1 cellular context compared by ENCODE assay signal in the genomic region with DNA sequence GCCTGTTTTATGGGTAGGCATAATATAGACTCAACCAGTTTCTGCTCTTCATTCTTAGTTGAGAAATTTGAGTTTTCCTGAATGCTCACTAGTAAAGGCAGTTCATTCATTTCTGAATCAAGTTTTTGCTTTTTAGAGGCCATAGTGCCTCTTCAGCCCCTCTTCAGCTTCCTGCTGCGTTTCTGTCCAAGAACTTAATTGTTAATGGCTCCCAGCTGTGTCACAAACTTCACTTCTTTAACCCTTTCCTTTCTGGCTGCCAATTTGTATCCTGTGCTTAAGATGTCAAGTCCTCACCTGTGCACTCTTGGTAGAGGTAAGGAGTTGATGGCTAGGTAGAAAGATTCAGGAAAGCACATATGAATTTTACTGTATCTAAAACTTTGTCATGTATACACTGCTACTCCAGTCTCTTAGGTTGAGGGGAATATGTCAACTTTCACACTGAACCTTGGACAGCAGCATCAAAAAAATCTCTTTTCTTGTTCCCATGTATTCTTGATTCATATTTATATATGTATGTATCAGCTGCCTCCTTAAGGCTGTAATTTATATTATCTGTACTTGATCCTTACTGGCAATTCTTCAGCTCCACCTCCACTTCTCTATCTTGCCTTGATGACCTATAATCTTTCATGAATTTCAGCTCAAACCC.
TF ChIP-seq lines count a peak whose summit lies in the region.

No MANE protein-coding gene starts in this region.

TF ChIP-seq in HEK293, 187 proteins besides CTCF, POLR2A, EP300 and RAD21 (continued from another document):
- TF ChIP-seq, protein P1, sequence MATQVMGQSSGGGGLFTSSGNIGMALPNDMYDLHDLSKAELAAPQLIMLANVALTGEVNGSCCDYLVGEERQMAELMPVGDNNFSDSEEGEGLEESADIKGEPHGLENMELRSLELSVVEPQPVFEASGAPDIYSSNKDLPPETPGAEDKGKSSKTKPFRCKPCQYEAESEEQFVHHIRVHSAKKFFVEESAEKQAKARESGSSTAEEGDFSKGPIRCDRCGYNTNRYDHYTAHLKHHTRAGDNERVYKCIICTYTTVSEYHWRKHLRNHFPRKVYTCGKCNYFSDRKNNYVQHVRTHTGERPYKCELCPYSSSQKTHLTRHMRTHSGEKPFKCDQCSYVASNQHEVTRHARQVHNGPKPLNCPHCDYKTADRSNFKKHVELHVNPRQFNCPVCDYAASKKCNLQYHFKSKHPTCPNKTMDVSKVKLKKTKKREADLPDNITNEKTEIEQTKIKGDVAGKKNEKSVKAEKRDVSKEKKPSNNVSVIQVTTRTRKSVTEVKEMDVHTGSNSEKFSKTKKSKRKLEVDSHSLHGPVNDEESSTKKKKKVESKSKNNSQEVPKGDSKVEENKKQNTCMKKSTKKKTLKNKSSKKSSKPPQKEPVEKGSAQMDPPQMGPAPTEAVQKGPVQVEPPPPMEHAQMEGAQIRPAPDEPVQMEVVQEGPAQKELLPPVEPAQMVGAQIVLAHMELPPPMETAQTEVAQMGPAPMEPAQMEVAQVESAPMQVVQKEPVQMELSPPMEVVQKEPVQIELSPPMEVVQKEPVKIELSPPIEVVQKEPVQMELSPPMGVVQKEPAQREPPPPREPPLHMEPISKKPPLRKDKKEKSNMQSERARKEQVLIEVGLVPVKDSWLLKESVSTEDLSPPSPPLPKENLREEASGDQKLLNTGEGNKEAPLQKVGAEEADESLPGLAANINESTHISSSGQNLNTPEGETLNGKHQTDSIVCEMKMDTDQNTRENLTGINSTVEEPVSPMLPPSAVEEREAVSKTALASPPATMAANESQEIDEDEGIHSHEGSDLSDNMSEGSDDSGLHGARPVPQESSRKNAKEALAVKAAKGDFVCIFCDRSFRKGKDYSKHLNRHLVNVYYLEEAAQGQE (tag by site-specific recombination; IDR thresholded peaks at IDR 0.05), result peak; percentile 80
- TF ChIP-seq, protein P2, sequence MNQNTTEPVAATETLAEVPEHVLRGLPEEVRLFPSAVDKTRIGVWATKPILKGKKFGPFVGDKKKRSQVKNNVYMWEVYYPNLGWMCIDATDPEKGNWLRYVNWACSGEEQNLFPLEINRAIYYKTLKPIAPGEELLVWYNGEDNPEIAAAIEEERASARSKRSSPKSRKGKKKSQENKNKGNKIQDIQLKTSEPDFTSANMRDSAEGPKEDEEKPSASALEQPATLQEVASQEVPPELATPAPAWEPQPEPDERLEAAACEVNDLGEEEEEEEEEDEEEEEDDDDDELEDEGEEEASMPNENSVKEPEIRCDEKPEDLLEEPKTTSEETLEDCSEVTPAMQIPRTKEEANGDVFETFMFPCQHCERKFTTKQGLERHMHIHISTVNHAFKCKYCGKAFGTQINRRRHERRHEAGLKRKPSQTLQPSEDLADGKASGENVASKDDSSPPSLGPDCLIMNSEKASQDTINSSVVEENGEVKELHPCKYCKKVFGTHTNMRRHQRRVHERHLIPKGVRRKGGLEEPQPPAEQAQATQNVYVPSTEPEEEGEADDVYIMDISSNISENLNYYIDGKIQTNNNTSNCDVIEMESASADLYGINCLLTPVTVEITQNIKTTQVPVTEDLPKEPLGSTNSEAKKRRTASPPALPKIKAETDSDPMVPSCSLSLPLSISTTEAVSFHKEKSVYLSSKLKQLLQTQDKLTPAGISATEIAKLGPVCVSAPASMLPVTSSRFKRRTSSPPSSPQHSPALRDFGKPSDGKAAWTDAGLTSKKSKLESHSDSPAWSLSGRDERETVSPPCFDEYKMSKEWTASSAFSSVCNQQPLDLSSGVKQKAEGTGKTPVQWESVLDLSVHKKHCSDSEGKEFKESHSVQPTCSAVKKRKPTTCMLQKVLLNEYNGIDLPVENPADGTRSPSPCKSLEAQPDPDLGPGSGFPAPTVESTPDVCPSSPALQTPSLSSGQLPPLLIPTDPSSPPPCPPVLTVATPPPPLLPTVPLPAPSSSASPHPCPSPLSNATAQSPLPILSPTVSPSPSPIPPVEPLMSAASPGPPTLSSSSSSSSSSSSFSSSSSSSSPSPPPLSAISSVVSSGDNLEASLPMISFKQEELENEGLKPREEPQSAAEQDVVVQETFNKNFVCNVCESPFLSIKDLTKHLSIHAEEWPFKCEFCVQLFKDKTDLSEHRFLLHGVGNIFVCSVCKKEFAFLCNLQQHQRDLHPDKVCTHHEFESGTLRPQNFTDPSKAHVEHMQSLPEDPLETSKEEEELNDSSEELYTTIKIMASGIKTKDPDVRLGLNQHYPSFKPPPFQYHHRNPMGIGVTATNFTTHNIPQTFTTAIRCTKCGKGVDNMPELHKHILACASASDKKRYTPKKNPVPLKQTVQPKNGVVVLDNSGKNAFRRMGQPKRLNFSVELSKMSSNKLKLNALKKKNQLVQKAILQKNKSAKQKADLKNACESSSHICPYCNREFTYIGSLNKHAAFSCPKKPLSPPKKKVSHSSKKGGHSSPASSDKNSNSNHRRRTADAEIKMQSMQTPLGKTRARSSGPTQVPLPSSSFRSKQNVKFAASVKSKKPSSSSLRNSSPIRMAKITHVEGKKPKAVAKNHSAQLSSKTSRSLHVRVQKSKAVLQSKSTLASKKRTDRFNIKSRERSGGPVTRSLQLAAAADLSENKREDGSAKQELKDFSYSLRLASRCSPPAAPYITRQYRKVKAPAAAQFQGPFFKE (tag by site-specific recombination; IDR thresholded peaks at IDR 0.05; ENCODE audit: borderline replicate concordance), result no peak
